ENCODE assay signal across 12 cellular contexts in the genomic region with DNA sequence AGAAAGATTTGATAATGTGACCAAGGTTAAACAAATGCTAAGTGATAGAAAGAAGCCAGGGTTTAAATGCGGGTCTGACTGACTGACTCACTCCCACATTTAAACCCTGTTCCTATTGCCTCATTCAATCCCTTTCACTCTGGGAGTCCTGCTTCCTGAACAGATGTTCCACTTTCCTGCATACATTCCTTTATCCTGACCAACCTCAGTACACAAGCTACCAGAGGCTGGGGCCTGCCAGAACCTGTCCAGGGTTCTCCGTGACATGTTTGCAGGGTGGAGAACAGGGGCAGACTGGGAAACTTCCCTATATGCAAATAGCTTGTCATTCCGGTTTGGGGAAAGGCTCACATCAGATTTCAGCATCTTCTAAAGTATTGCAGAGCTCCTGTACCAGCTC. TPM values are rescaled to one million over a fixed set of nuclear protein-coding genes. Genes with fewer than 3 reads are reported as not detected.
DNase-seq lines count a peak whose midpoint lies in the region; ATAC-seq, FAIRE-seq and TF ChIP-seq lines count a peak whose summit lies in the region.
"Had no signal": no experiment of that assay in that cellular context is flagged by ENCODE, and none has a peak within 500 bp of the region (broad histone marks: within the 10 kb centered on the region; RNA-seq: fewer than 3 reads in every experiment).

No MANE protein-coding gene starts in this region.

- H3K4me1 ChIP-seq in keratinocyte (ENCODE audit: control insufficient read depth, extremely low read depth, insufficient read depth, low read length) (peaks cover 34% of the 10 kb centered on the region), ascending aorta (no peaks in the 10 kb centered on the region)

- H3K9me3 ChIP-seq in keratinocyte (ENCODE audit: control insufficient read depth, low read depth, low read length) (no peaks in the 10 kb centered on the region), ascending aorta (no peaks in the 10 kb centered on the region)
- H3K9me3 ChIP-seq: neutrophil had no signal

- no peaks in the 10 kb centered on the region for H4K20me1 ChIP-seq in keratinocyte (ENCODE audit: control insufficient read depth, extremely low read depth, insufficient read depth, low read length)

- H3K9me3 Mint-ChIP-seq in glutamatergic neuron (ENCODE audit: unreplicated experiment) = peaks cover 2% of the 10 kb centered on the region

- peak; percentile 99 for FAIRE-seq in keratinocyte (lab: Jason Lieb, UNC)

- H3K27ac ChIP-seq in keratinocyte (ENCODE audit: control insufficient read depth, insufficient read depth, low read length) = peak overlapping the region; percentile 86
- no peak overlapping the region for H3K27ac ChIP-seq in ascending aorta
- H3K27ac ChIP-seq: neutrophil had no signal

- peaks cover 3% of the 10 kb centered on the region for H3K4me1 Mint-ChIP-seq in glutamatergic neuron (ENCODE audit: low read depth, unreplicated experiment)

- H3K9ac ChIP-seq in keratinocyte (ENCODE audit: control insufficient read depth, extremely low read depth, insufficient read depth, low read length) = no peak overlapping the region

- H3K27me3 Mint-ChIP-seq in glutamatergic neuron (ENCODE audit: unreplicated experiment) = no peaks in the 10 kb centered on the region

- no peak overlapping the region for H3K27ac Mint-ChIP-seq in glutamatergic neuron (ENCODE audit: unreplicated experiment)

- H3K4me2 ChIP-seq in keratinocyte (ENCODE audit: control insufficient read depth, extremely low read depth, insufficient read depth, low read depth, low read length) = peak overlapping the region; percentile 59

- H3K36me3 Mint-ChIP-seq in glutamatergic neuron (ENCODE audit: unreplicated experiment) = peaks cover 6% of the 10 kb centered on the region

- intact Hi-C loops in ascending aorta (cut with DNase I) = no loop called here

- H2AFZ ChIP-seq in keratinocyte (ENCODE audit: control insufficient read depth, low read length) = no peak overlapping the region

- H3K36me3 ChIP-seq in keratinocyte (ENCODE audit: control insufficient read depth in 2 of 2, extremely low read depth in 1 of 2, insufficient read depth in 2 of 2, low read length in 2 of 2) (no peaks in the 10 kb centered on the region), ascending aorta (no peaks in the 10 kb centered on the region)
- H3K36me3 ChIP-seq: neutrophil had no signal

- TF ChIP-seq CTCF in keratinocyte (optimal IDR thresholded peaks at IDR 0.05 in 1 of 3, IDR thresholded peaks at IDR 0.05 in 1 of 3, conservative IDR thresholded peaks at IDR 0.05 in 1 of 3; ENCODE audit: extremely low read depth in 1 of 3, insufficient read depth in 2 of 3, low read length in 3 of 3) (no peak), ascending aorta (IDR thresholded peaks at IDR 0.05) (no peak), glutamatergic neuron (IDR thresholded peaks at IDR 0.05; ENCODE audit: partially characterized antibody, unreplicated experiment) (no peak)

- dilution Hi-C loops in keratinocyte (cut with MboI; ENCODE audit: extremely low pct_ligation_motif_present, low sequenced_read_pairs) = no loop called here

- peak; percentile 73 for DNase-seq in COLO668 (lab: John Stamatoyannopoulos, UW; ENCODE audit: unreplicated experiment)
- DNase-seq in LoVo (ENCODE audit: low spot score) = peak; percentile 3
- DNase-seq in amniotic stem cell (lab: John Stamatoyannopoulos, UW) = peak; percentile 30
- peak; percentile 99 for DNase-seq in keratinocyte (ENCODE audit: low read depth, low spot score)
- no peak for DNase-seq in ascending aorta (ENCODE audit: low spot score in 2 of 2)
- DNase-seq in glutamatergic neuron = no peak
- DNase-seq in NOMO-1 (lab: John Stamatoyannopoulos, UW; ENCODE audit: unreplicated experiment in 2 of 2) = no peak
- DNase-seq: activated effector memory CD4-positive, alpha-beta T cell treated with Interleukin-2 at 50 U/mL for 16 hours; Calu3 had no signal

- H3K27me3 ChIP-seq in keratinocyte (ENCODE audit: control insufficient read depth, extremely low read depth, insufficient read depth, low read length) (no peaks in the 10 kb centered on the region), ascending aorta (peaks cover 8% of the 10 kb centered on the region)

- no peak for ATAC-seq in HG03469 (IDR thresholded peaks at IDR 0.05; ENCODE audit: unreplicated experiment)

- no peak overlapping the region for H3K4me3 Mint-ChIP-seq in glutamatergic neuron (ENCODE audit: unreplicated experiment)

- H3K4me3 ChIP-seq in keratinocyte (ENCODE audit: control insufficient read depth in 2 of 3, extremely low read depth in 1 of 3, insufficient read depth in 2 of 3, low read depth in 1 of 3, low read length in 3 of 3) (no peak overlapping the region), ascending aorta (no peak overlapping the region)

- no peaks in the 10 kb centered on the region for H3K79me2 ChIP-seq in keratinocyte (ENCODE audit: control insufficient read depth, insufficient read depth, low read length)

- H3K9me1 ChIP-seq in keratinocyte (ENCODE audit: control insufficient read depth, extremely low read depth, insufficient read depth, low read length) = no peaks in the 10 kb centered on the region

RNA-seq across cellular contexts. Expression of a gene that starts 3.0 kb away (rescaled TPM):
- 0.85 to 1.8 TPM (median 0.92 TPM) in 3 replicates for polyA plus RNA-seq in keratinocyte
- polyA plus RNA-seq in keratinocyte (2011; ENCODE audit: low read depth) = 0.17 TPM
- 0.45 and 0.83 TPM in 2 replicates for polyA plus RNA-seq in keratinocyte (2011; cell fraction: cytosol; rRNA removed)
- 3.0 and 3.1 TPM in 2 replicates for polyA plus RNA-seq in keratinocyte (2011; cell fraction: nucleus; rRNA removed)
- 0.89 and 1.0 TPM in 2 replicates for polyA plus RNA-seq in keratinocyte (2012; ENCODE audit: low replicate concordance)
- 1.1 to 1.8 TPM (median 1.4 TPM) in 3 replicates for polyA minus RNA-seq in keratinocyte
- 1.2 TPM for polyA minus RNA-seq in keratinocyte (2011; cell fraction: cytosol; rRNA and poly(A)+ RNA removed)
- 1.6 and 2.0 TPM in 2 replicates for polyA minus RNA-seq in keratinocyte (2011; cell fraction: nucleus; rRNA and poly(A)+ RNA removed)
- not detected for total RNA-seq in ascending aorta
- not detected for total RNA-seq in glutamatergic neuron (ENCODE audit: unreplicated experiment)
- total RNA-seq: T-helper 2 cell treated with Interferon-gamma antibody and Interleukin-4, amounts not matched to agents 100 ng/mL and 5 ng/mL, for 36 hours had no signal

Comparison
In these comparisons a context has a peak if more than half of its experiments do, and no peak if none do; other contexts are left out.
1. DNase-seq: peak in COLO668 (single experiment), LoVo (single experiment), amniotic stem cell (single experiment) and keratinocyte (single experiment); none in ascending aorta (0 of 2), glutamatergic neuron (single experiment) and NOMO-1 (0 of 2).